Comparison of ENCODE assay signal across 7 cellular contexts in the genomic region with DNA sequence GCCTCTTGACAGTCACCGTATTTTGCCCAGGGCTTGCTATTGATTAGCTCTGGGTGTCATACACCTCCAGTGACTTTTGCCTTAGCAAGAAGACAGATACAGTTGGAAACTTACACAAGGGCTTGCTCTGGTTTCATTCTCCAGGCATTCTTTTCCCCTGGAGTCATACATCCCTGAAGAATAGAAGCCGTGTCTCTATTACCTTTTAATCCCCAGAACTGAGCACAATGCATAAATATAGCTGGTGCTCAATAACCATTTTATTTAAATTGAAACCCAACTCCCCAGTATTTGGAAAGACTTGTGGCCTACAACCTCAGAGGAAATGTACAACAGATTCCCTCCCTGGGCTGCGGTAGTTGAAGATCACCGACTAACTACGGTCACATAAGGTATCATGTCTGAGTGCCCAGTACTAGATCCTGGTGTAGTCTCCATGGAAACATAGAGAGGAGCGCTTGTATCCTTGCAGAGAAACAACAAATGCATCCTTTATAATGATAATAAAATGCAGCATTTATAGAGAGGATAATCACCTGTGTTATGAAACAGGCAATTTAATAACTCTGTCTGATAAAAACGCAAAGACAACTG.
"Had no signal": no experiment of that assay in that cellular context is flagged by ENCODE, and none has a peak within 500 bp of the region (broad histone marks: within the 10 kb centered on the region; RNA-seq: fewer than 3 reads in every experiment).

No MANE protein-coding gene starts in this region.

- H3K36me3 ChIP-seq: HAP-1 had no signal

- H3K4me1 ChIP-seq: HAP-1 had no signal

- H3K27ac ChIP-seq: GM23248 had no signal

- H3K9me3 ChIP-seq: HAP-1 had no signal

- ATAC-seq: HCT116 had no signal

- H3K4me3 ChIP-seq: GM23248, HAP-1 had no signal

- DNase-seq: GM23248, GOT3, H7, HFFc6, IMR-90 had no signal
